In the genomic region with DNA sequence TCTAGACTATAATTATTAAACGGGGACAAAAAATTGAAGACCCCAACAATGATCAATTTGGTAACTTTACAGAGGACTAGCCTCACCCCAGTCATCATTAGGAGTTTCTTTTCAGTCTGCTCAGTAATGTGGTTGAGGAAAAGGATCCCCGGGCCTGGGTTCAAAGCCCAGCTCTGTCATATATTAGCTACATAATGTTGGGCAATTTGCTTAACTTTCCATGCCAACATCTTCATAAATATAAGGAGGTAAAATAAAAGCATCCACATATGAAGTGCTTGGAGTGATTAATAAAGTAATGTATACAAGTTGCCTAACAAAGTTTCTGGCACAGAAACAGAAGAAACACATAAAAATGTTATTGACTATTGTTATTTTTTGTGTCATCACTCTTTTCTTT, we compare ENCODE assay signal across 20 cellular contexts. TPM values are rescaled to one million over a fixed set of nuclear protein-coding genes. Genes with fewer than 3 reads are reported as not detected.
DNase-seq lines count a peak whose midpoint lies in the region; ATAC-seq and TF ChIP-seq lines count a peak whose summit lies in the region.
"Had no signal": no experiment of that assay in that cellular context is flagged by ENCODE, and none has a peak within 500 bp of the region (broad histone marks: within the 10 kb centered on the region; RNA-seq: fewer than 3 reads in every experiment).

No MANE protein-coding gene starts in this region.

- H3K9me3 ChIP-seq in endodermal cell (ENCODE audit: control insufficient read depth, low read length) (no peaks in the 10 kb centered on the region), left lung (no peaks in the 10 kb centered on the region)
- H3K9me3 ChIP-seq: esophagus muscularis mucosa, pancreas, sigmoid colon, suprapubic skin had no signal

- CTCF ChIA-PET in activated naive CD4-positive, alpha-beta T cell treated with anti-CD3 and anti-CD28 coated beads for 36 hours (lab: Charles Lee): interaction anchor here (0.7 to 5.1 kb wide), 19 partner anchors 11 to 94 kb away, joined by 3 to 79 read pairs (median 5); no protein-coding TSS in a partner anchor

- H3K27ac ChIP-seq in endodermal cell (ENCODE audit: low read depth, low read length) (no peak overlapping the region), left lung (peak overlapping the region in 1 of 2 donors; percentile 23)
- H3K27ac ChIP-seq: esophagus muscularis mucosa, KMS-11, left ventricle myocardium inferior, pancreas, sigmoid colon, suprapubic skin had no signal

- DNase-seq in activated naive CD4-positive, alpha-beta T cell treated with anti-CD3 and anti-CD28 coated beads for 36 hours: no peak
- peak; percentile 45 for DNase-seq in NB4 (ENCODE audit: low read depth)
- DNase-seq in activated naive CD8-positive, alpha-beta T cell treated with anti-CD3 and anti-CD28 coated beads for 36 hours: no peak
- DNase-seq in stimulated activated effector memory CD8-positive, alpha-beta T cell treated with anti-CD3 and anti-CD28 coated beads, Interleukin-12 subunit alpha, Interleukin-12 subunit beta, amount 100 ng/mL, for 72 hours (ENCODE audit: low spot score in 2 of 2): no peak
- DNase-seq in endodermal cell: no peak
- DNase-seq in left lung: no peak
- no peak for DNase-seq in NCI-H1436 (lab: John Stamatoyannopoulos, UW)
- DNase-seq: activated naive CD4-positive, alpha-beta T cell treated with anti-CD3 and anti-CD28 coated beads, Interleukin-2, amount 50 U/mL, for 16 hours; dermis blood vessel endothelial cell; left ventricle myocardium inferior; NCI-H1417; NCI-H2171; NCI-H774; pancreas; sigmoid colon; stimulated activated CD4-positive, alpha-beta T cell treated with anti-CD3 and anti-CD28 coated beads, Interleukin-2, amount 100 ng/mL, for 24 hours had no signal

- intact Hi-C loops in activated naive CD4-positive, alpha-beta T cell treated with anti-CD3 and anti-CD28 coated beads for 36 hours (cut with micrococcal nuclease): loop anchor here (2.0 to 5.0 kb wide), 7 partner anchors 120 to 1526 kb away; partner anchors contain the start of gene PAQR3
- intact Hi-C loops in left lung (cut with DNase I): no loop called here

- H3K27me3 ChIP-seq in endodermal cell (ENCODE audit: control insufficient read depth, insufficient read depth, low read length, poor library complexity, severe bottlenecking): peaks cover 53% of the 10 kb centered on the region
- no peaks in the 10 kb centered on the region for H3K27me3 ChIP-seq in left lung
- H3K27me3 ChIP-seq: esophagus muscularis mucosa, pancreas, sigmoid colon, suprapubic skin had no signal

- WGBS in endodermal cell (ENCODE audit: insufficient coverage in 1 of 2, insufficient read length in 1 of 2), 2 experiments: 92% methylated on average over 2 of the region's 2 CpGs; no CpG with 5 or more reads in 1 of the 2 experiments

- H3K4me1 ChIP-seq in endodermal cell (ENCODE audit: control insufficient read depth, insufficient read depth, low read length) (peaks cover 3% of the 10 kb centered on the region), left lung (peaks cover 0 to 19% of the 10 kb centered on the region in 2 donors)
- H3K4me1 ChIP-seq: left ventricle myocardium inferior, pancreas, sigmoid colon had no signal

- H3K27me3 Mint-ChIP-seq in activated naive CD4-positive, alpha-beta T cell treated with anti-CD3 and anti-CD28 coated beads, Interleukin-2, amount 50 U/mL, for 24 hours: no peaks in the 10 kb centered on the region
- no peaks in the 10 kb centered on the region for H3K27me3 Mint-ChIP-seq in activated naive CD4-positive, alpha-beta T cell treated with anti-CD3 and anti-CD28 coated beads for 36 hours (ENCODE audit: low read depth)
- H3K27me3 Mint-ChIP-seq in activated naive CD8-positive, alpha-beta T cell treated with anti-CD3 and anti-CD28 coated beads for 36 hours: no peaks in the 10 kb centered on the region
- H3K27me3 Mint-ChIP-seq in endodermal cell (ENCODE audit: insufficient read depth): peaks cover 68% of the 10 kb centered on the region

- H3K36me3 ChIP-seq in endodermal cell (ENCODE audit: control insufficient read depth, insufficient read depth, low read length): no peaks in the 10 kb centered on the region
- H3K36me3 ChIP-seq in left lung: no peaks in the 10 kb centered on the region
- H3K36me3 ChIP-seq: esophagus muscularis mucosa, left ventricle myocardium inferior, pancreas, sigmoid colon, suprapubic skin had no signal

- H3K9me3 Mint-ChIP-seq in activated naive CD4-positive, alpha-beta T cell treated with anti-CD3 and anti-CD28 coated beads, Interleukin-2, amount 50 U/mL, for 24 hours: no peaks in the 10 kb centered on the region
- H3K9me3 Mint-ChIP-seq in activated naive CD4-positive, alpha-beta T cell treated with anti-CD3 and anti-CD28 coated beads for 36 hours: no peaks in the 10 kb centered on the region
- no peaks in the 10 kb centered on the region for H3K9me3 Mint-ChIP-seq in activated naive CD8-positive, alpha-beta T cell treated with anti-CD3 and anti-CD28 coated beads for 36 hours
- no peaks in the 10 kb centered on the region for H3K9me3 Mint-ChIP-seq in stimulated activated effector memory CD8-positive, alpha-beta T cell treated with anti-CD3 and anti-CD28 coated beads, Interleukin-12 subunit alpha, Interleukin-12 subunit beta, amount 100 ng/mL, for 72 hours
- H3K9me3 Mint-ChIP-seq in endodermal cell: no peaks in the 10 kb centered on the region

- TF ChIP-seq CTCF in NB4 (IDR thresholded peaks at IDR 0.05; ENCODE audit: low read depth, low read length) (no peak), endodermal cell (conservative IDR thresholded peaks at IDR 0.05) (no peak), left lung (IDR thresholded peaks at IDR 0.05) (no peak)

- TF ChIP-seq POLR2A in NB4 (IDR thresholded peaks at IDR 0.05; ENCODE audit: extremely low read depth, insufficient read length): no peak

- no peak for ATAC-seq in stimulated activated effector memory CD8-positive, alpha-beta T cell treated with anti-CD3 and anti-CD28 coated beads, Interleukin-12 subunit alpha, Interleukin-12 subunit beta, amount 100 ng/mL, for 72 hours
- no peak for ATAC-seq in left lung
- ATAC-seq: pancreas had no signal

- peak overlapping the region; percentile 73 for H3K4me3 Mint-ChIP-seq in activated naive CD4-positive, alpha-beta T cell treated with anti-CD3 and anti-CD28 coated beads, Interleukin-2, amount 50 U/mL, for 24 hours
- H3K4me3 Mint-ChIP-seq in activated naive CD4-positive, alpha-beta T cell treated with anti-CD3 and anti-CD28 coated beads for 36 hours: no peak overlapping the region
- peak overlapping the region; percentile 55 for H3K4me3 Mint-ChIP-seq in activated naive CD8-positive, alpha-beta T cell treated with anti-CD3 and anti-CD28 coated beads for 36 hours
- H3K4me3 Mint-ChIP-seq in stimulated activated effector memory CD8-positive, alpha-beta T cell treated with anti-CD3 and anti-CD28 coated beads, Interleukin-12 subunit alpha, Interleukin-12 subunit beta, amount 100 ng/mL, for 72 hours: peak overlapping the region; percentile 26
- H3K4me3 Mint-ChIP-seq in endodermal cell: no peak overlapping the region

- peak overlapping the region; percentile 95 for H3K27ac Mint-ChIP-seq in activated naive CD4-positive, alpha-beta T cell treated with anti-CD3 and anti-CD28 coated beads, Interleukin-2, amount 50 U/mL, for 24 hours
- no peak overlapping the region for H3K27ac Mint-ChIP-seq in activated naive CD4-positive, alpha-beta T cell treated with anti-CD3 and anti-CD28 coated beads for 36 hours
- H3K27ac Mint-ChIP-seq in activated naive CD8-positive, alpha-beta T cell treated with anti-CD3 and anti-CD28 coated beads for 36 hours: peak overlapping the region; percentile 85
- H3K27ac Mint-ChIP-seq in stimulated activated effector memory CD8-positive, alpha-beta T cell treated with anti-CD3 and anti-CD28 coated beads, Interleukin-12 subunit alpha, Interleukin-12 subunit beta, amount 100 ng/mL, for 72 hours: peak overlapping the region; percentile 76
- H3K27ac Mint-ChIP-seq in endodermal cell: no peak overlapping the region

- H3K9ac ChIP-seq in endodermal cell (ENCODE audit: extremely low read depth, low read length, poor library complexity, severe bottlenecking): no peak overlapping the region
- H3K9ac ChIP-seq: KMS-11 had no signal

- H3K36me3 Mint-ChIP-seq in activated naive CD4-positive, alpha-beta T cell treated with anti-CD3 and anti-CD28 coated beads, Interleukin-2, amount 50 U/mL, for 24 hours: no peaks in the 10 kb centered on the region
- no peaks in the 10 kb centered on the region for H3K36me3 Mint-ChIP-seq in activated naive CD4-positive, alpha-beta T cell treated with anti-CD3 and anti-CD28 coated beads for 36 hours (ENCODE audit: low read depth)
- no peaks in the 10 kb centered on the region for H3K36me3 Mint-ChIP-seq in activated naive CD8-positive, alpha-beta T cell treated with anti-CD3 and anti-CD28 coated beads for 36 hours
- no peaks in the 10 kb centered on the region for H3K36me3 Mint-ChIP-seq in stimulated activated effector memory CD8-positive, alpha-beta T cell treated with anti-CD3 and anti-CD28 coated beads, Interleukin-12 subunit alpha, Interleukin-12 subunit beta, amount 100 ng/mL, for 72 hours
- no peaks in the 10 kb centered on the region for H3K36me3 Mint-ChIP-seq in endodermal cell (ENCODE audit: low read depth)

- no peak overlapping the region for H3K4me3 ChIP-seq in NB4 (ENCODE audit: low read depth, low read length)
- H3K4me3 ChIP-seq in endodermal cell (ENCODE audit: low read length): no peak overlapping the region
- H3K4me3 ChIP-seq in left lung: no peak overlapping the region
- H3K4me3 ChIP-seq: esophagus muscularis mucosa, left ventricle myocardium inferior, pancreas, sigmoid colon, suprapubic skin had no signal

- peaks cover 69% of the 10 kb centered on the region for H3K4me1 Mint-ChIP-seq in activated naive CD4-positive, alpha-beta T cell treated with anti-CD3 and anti-CD28 coated beads, Interleukin-2, amount 50 U/mL, for 24 hours
- H3K4me1 Mint-ChIP-seq in activated naive CD4-positive, alpha-beta T cell treated with anti-CD3 and anti-CD28 coated beads for 36 hours (ENCODE audit: low read depth): peaks cover 52% of the 10 kb centered on the region
- H3K4me1 Mint-ChIP-seq in activated naive CD8-positive, alpha-beta T cell treated with anti-CD3 and anti-CD28 coated beads for 36 hours: peaks cover 50% of the 10 kb centered on the region
- H3K4me1 Mint-ChIP-seq in stimulated activated effector memory CD8-positive, alpha-beta T cell treated with anti-CD3 and anti-CD28 coated beads, Interleukin-12 subunit alpha, Interleukin-12 subunit beta, amount 100 ng/mL, for 72 hours: peaks cover 52% of the 10 kb centered on the region
- peaks cover 9% of the 10 kb centered on the region for H3K4me1 Mint-ChIP-seq in endodermal cell

RNA-seq across cellular contexts. Expression of gene ANTXR2, which starts 53.4 kb away (rescaled TPM):
- total RNA-seq in activated naive CD4-positive, alpha-beta T cell treated with anti-CD3 and anti-CD28 coated beads for 36 hours: under 1 TPM; 0.50 to 0.79 TPM
- total RNA-seq in activated naive CD8-positive, alpha-beta T cell treated with anti-CD3 and anti-CD28 coated beads for 36 hours: 1 to 10 TPM; 1.5 to 2.0 TPM
- total RNA-seq in endodermal cell (10 to 100 TPM; 13.6 to 16.4 TPM), left lung (10 to 100 TPM; 45.6 to 73.3 TPM)
- 38.2 TPM for polyA plus RNA-seq in endodermal cell (2013, experiment 1 of 2)
- 31.8 TPM for polyA plus RNA-seq in endodermal cell (2013, experiment 2 of 2)

Comparison
In these comparisons a context has a peak if more than half of its experiments do, and no peak if none do; other contexts are left out.
1. H3K27ac Mint-ChIP-seq: peak in activated naive CD4-positive, alpha-beta T cell treated with anti-CD3 and anti-CD28 coated beads, Interleukin-2, amount 50 U/mL, for 24 hours (single experiment), activated naive CD8-positive, alpha-beta T cell treated with anti-CD3 and anti-CD28 coated beads for 36 hours (single experiment) and stimulated activated effector memory CD8-positive, alpha-beta T cell treated with anti-CD3 and anti-CD28 coated beads, Interleukin-12 subunit alpha, Interleukin-12 subunit beta, amount 100 ng/mL, for 72 hours (single experiment); none in activated naive CD4-positive, alpha-beta T cell treated with anti-CD3 and anti-CD28 coated beads for 36 hours (single experiment) and endodermal cell (single experiment).
2. H3K4me3 Mint-ChIP-seq: peak in activated naive CD4-positive, alpha-beta T cell treated with anti-CD3 and anti-CD28 coated beads, Interleukin-2, amount 50 U/mL, for 24 hours (single experiment), activated naive CD8-positive, alpha-beta T cell treated with anti-CD3 and anti-CD28 coated beads for 36 hours (single experiment) and stimulated activated effector memory CD8-positive, alpha-beta T cell treated with anti-CD3 and anti-CD28 coated beads, Interleukin-12 subunit alpha, Interleukin-12 subunit beta, amount 100 ng/mL, for 72 hours (single experiment); none in activated naive CD4-positive, alpha-beta T cell treated with anti-CD3 and anti-CD28 coated beads for 36 hours (single experiment) and endodermal cell (single experiment).
3. RNA of gene ANTXR2, which starts 53.4 kb away (total RNA-seq): 45.6 to 73.3 TPM in left lung and 13.6 to 16.4 TPM in endodermal cell; 1.5 to 2.0 TPM in activated naive CD8-positive, alpha-beta T cell treated with anti-CD3 and anti-CD28 coated beads for 36 hours and 0.50 to 0.79 TPM in activated naive CD4-positive, alpha-beta T cell treated with anti-CD3 and anti-CD28 coated beads for 36 hours; every median in the first group is over 4 times any median in the second.